ENCODE assay signal across 6 cellular contexts in genomic region chr18:78688916-78689315, GRCh38.
"Had no signal": no experiment of that assay in that cellular context is flagged by ENCODE, and none has a peak within 500 bp of the region (broad histone marks: within the 10 kb centered on the region; RNA-seq: fewer than 3 reads in every experiment).

No MANE protein-coding gene starts in this region.

- ATAC-seq: HepG2 had no signal

- FAIRE-seq: HepG2 had no signal

- H3K4me3 ChIP-seq: GM23248 had no signal

- DNase-seq: GM23248, GOT3, H7, HCEC 1CT had no signal

- H2AFZ ChIP-seq: GM23248 had no signal

- H3K27ac ChIP-seq: GM23248, HL-60 had no signal
